ENCODE assay signal across 12 cellular contexts in genomic region chr9:88658311-88658822, GRCh38.
A peak's percentile ranks its signal among the peaks of the same experiment; 100 is the strongest.
DNase-seq lines count a peak whose midpoint lies in the region; TF ChIP-seq lines count a peak whose summit lies in the region.
"Had no signal": no experiment of that assay in that cellular context is flagged by ENCODE, and none has a peak within 500 bp of the region (broad histone marks: within the 10 kb centered on the region; RNA-seq: fewer than 3 reads in every experiment).

No MANE protein-coding gene starts in this region.

- H3K27me3 ChIP-seq in SK-N-SH (ENCODE audit: insufficient read depth): no peaks in the 10 kb centered on the region
- H3K27me3 ChIP-seq: neutrophil, tibial artery had no signal

- no peaks in the 10 kb centered on the region for H3K9me2 ChIP-seq in SK-N-SH

- no peaks in the 10 kb centered on the region for H3K79me2 ChIP-seq in SK-N-SH (ENCODE audit: insufficient read depth)

- POLR2A ChIA-PET in SK-N-SH (lab: Yijun Ruan, JAX): no interaction called here

- H2AFZ ChIP-seq in SK-N-SH (ENCODE audit: low read depth): no peak overlapping the region

- no peaks in the 10 kb centered on the region for H4K20me1 ChIP-seq in SK-N-SH (ENCODE audit: insufficient read depth)

- TF ChIP-seq CTCF in SK-N-SH (IDR thresholded peaks at IDR 0.05): no peak
- no peak for TF ChIP-seq CTCF in fibroblast of villous mesenchyme (IDR thresholded peaks at IDR 0.05; ENCODE audit: insufficient read depth, low read depth, low read length)

- H3K36me3 ChIP-seq in SK-N-SH (replicated peaks in 1 of 2; ENCODE audit: control insufficient read depth in 1 of 2, insufficient read depth in 2 of 2, low read length in 1 of 2): no peaks in the 10 kb centered on the region
- H3K36me3 ChIP-seq: neutrophil, tibial artery had no signal

- TF ChIP-seq RAD21 in SK-N-SH (IDR thresholded peaks at IDR 0.05; ENCODE audit: low read length): no peak

- H3F3A ChIP-seq in SK-N-SH (replicated peaks; ENCODE audit: insufficient read depth): no peaks in the 10 kb centered on the region

- no peak for TF ChIP-seq EP300 in SK-N-SH (IDR thresholded peaks at IDR 0.05; ENCODE audit: borderline replicate concordance in 1 of 2, low read depth in 1 of 2, low read length in 1 of 2)

- peak; percentile 53 for DNase-seq in EH (ENCODE audit: low read depth)
- no peak for DNase-seq in SK-N-SH
- DNase-seq in fibroblast of villous mesenchyme (ENCODE audit: low read depth): peak; percentile 82
- DNase-seq in renal cortical epithelial cell (ENCODE audit: low read depth): peak; percentile 82
- no peak for DNase-seq in stimulated activated CD4-positive, alpha-beta T cell treated with anti-CD3 and anti-CD28 coated beads, Interleukin-4, amount 100 ng/mL, for 1 hour
- no peak for DNase-seq in NCI-H128 (lab: John Stamatoyannopoulos, UW; ENCODE audit: unreplicated experiment)
- DNase-seq in NCI-H2196 treated with DMSO at 0.1 percent for 48 hours (lab: John Stamatoyannopoulos, UW; ENCODE audit: unreplicated experiment): no peak
- DNase-seq in dermis blood vessel endothelial cell: no peak
- DNase-seq: activated T-cell treated with anti-CD3 and anti-CD28 coated beads, Interleukin-2, amount 50 U/mL, for 48 hours; NCI-H2029 treated with DMSO at 0.1 percent for 48 hours had no signal

- H3K4me3 ChIP-seq in SK-N-SH (ENCODE audit: low read depth in 2 of 2, low read length in 1 of 2) (no peak overlapping the region), fibroblast of villous mesenchyme (ENCODE audit: low read depth, low read length) (no peak overlapping the region)
- H3K4me3 ChIP-seq: tibial artery had no signal

- no peaks in the 10 kb centered on the region for H3K9me3 ChIP-seq in SK-N-SH
- H3K9me3 ChIP-seq: neutrophil, tibial artery had no signal

- peaks cover 10 to 14% of the 10 kb centered on the region in 2 experiments; a peak in 3 of 4 replicates for H3K4me1 ChIP-seq in SK-N-SH (ENCODE audit: control insufficient read depth in 1 of 2, insufficient read depth in 2 of 2, low read depth in 1 of 2, low read length in 1 of 2)

- H3K27ac ChIP-seq in SK-N-SH (ENCODE audit: low read depth in 2 of 2, low read length in 1 of 2): peak overlapping the region in 1 of 2 experiments; percentile 53; a peak in 2 of 4 replicates
- H3K27ac ChIP-seq: neutrophil, tibial artery had no signal

- 34% methylated on average over 7 of the region's 7 CpGs for WGBS in SK-N-SH (ENCODE audit: low lambda C conversion rate)

- CTCF ChIA-PET in SK-N-SH (lab: Yijun Ruan, JAX): interaction anchor here (1.4 kb wide), 1 partner anchor 19 kb away, joined by 3 read pairs; no protein-coding TSS in a partner anchor

- H3K9ac ChIP-seq in SK-N-SH: no peak overlapping the region

- no peak overlapping the region for H3K4me2 ChIP-seq in SK-N-SH

TF ChIP-seq in SK-N-SH, 30 proteins besides CTCF, POLR2A, EP300 and RAD21:
- TF ChIP-seq NFIC (IDR thresholded peaks at IDR 0.05; ENCODE audit: borderline replicate concordance): peak; percentile 53; the same call in 1 of the 2 replicates
- TF ChIP-seq RXRA (IDR thresholded peaks at IDR 0.05; ENCODE audit: borderline replicate concordance, low read depth): 0 out of 2 replicates have a peak, but pooled peaks have one; percentile 11
- no peak for TF ChIP-seq POLR2AphosphoS5 (IDR thresholded peaks at IDR 0.05; ENCODE audit: low read depth, low read length)

Comparison
In these comparisons a context has a peak if more than half of its experiments do, and no peak if none do; other contexts are left out.
1. DNase-seq: peak in EH (single experiment), fibroblast of villous mesenchyme (single experiment) and renal cortical epithelial cell (single experiment); none in SK-N-SH (single experiment), stimulated activated CD4-positive, alpha-beta T cell treated with anti-CD3 and anti-CD28 coated beads, Interleukin-4, amount 100 ng/mL, for 1 hour (single experiment), NCI-H128 (single experiment), NCI-H2196 treated with DMSO at 0.1 percent for 48 hours (single experiment) and dermis blood vessel endothelial cell (single experiment).